ENCODE assay signal across 13 cellular contexts in the genomic region with DNA sequence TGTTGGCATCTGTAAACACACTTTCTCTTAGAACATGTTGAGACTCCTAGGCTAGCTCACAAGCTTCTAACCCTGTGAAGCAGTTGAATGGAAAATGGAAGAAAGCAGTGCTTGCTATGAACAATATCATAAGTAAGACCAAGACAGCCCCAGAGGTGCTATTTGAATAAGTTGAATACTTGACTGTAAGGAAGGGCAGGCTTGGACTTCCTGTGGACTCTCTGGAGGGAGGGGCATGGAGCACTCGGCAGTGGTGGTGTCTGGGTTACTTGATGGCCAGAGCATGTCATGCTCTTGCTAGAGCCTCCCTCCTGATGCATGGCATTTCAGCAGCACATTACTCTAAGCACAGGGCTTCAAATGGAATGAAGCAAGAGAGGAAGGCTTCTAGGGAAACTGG.
A peak's percentile ranks its signal among the peaks of the same experiment; 100 is the strongest.
DNase-seq lines count a peak whose midpoint lies in the region; ATAC-seq and TF ChIP-seq lines count a peak whose summit lies in the region.
"Had no signal": no experiment of that assay in that cellular context is flagged by ENCODE, and none has a peak within 500 bp of the region (broad histone marks: within the 10 kb centered on the region; RNA-seq: fewer than 3 reads in every experiment).

No MANE protein-coding gene starts in this region.

- H3K4me3 Mint-ChIP-seq in activated CD4-positive, alpha-beta memory T cell treated with anti-CD3 and anti-CD28 coated beads for 36 hours: no peak overlapping the region
- no peak overlapping the region for H3K4me3 Mint-ChIP-seq in activated CD4-positive, alpha-beta memory T cell treated with anti-CD3 and anti-CD28 coated beads, Interleukin-2, amount 10 ng/mL, durations not matched to agents 7 days and 5 days
- no peak overlapping the region for H3K4me3 Mint-ChIP-seq in activated B cell treated with CpG ODN at 0.5 μM for 24 hours
- H3K4me3 Mint-ChIP-seq in effector memory CD8-positive, alpha-beta T cell: no peak overlapping the region
- H3K4me3 Mint-ChIP-seq in stimulated activated memory B cell treated with anti-CD40 and anti-IgM and Interleukin-4, amounts not matched to agents 10 μg/mL and 1 μg/mL and 100 μg/mL, for 72 hours: no peak overlapping the region

- ATAC-seq in activated B cell treated with CpG ODN at 0.5 μM for 24 hours (ENCODE audit: low read depth) (no peak), HG03439 (IDR thresholded peaks at IDR 0.05; ENCODE audit: unreplicated experiment) (no peak)
- no peak for ATAC-seq in effector memory CD8-positive, alpha-beta T cell (replicated peaks)
- ATAC-seq in stimulated activated memory B cell treated with anti-CD40 and anti-IgM and Interleukin-4, amounts not matched to agents 10 μg/mL and 1 μg/mL and 100 μg/mL, for 72 hours: no peak

- DNase-seq in activated CD4-positive, alpha-beta memory T cell treated with anti-CD3 and anti-CD28 coated beads for 36 hours: peak; percentile 30
- DNase-seq in activated CD4-positive, alpha-beta memory T cell treated with anti-CD3 and anti-CD28 coated beads, Interleukin-2, amount 10 ng/mL, durations not matched to agents 7 days and 5 days: no peak
- no peak for DNase-seq in activated B cell treated with CpG ODN at 0.5 μM for 24 hours
- no peak for DNase-seq in effector memory CD8-positive, alpha-beta T cell
- no peak for DNase-seq in NCI-H2196 treated with DMSO at 0.1 percent for 48 hours (lab: John Stamatoyannopoulos, UW; ENCODE audit: unreplicated experiment)
- no peak for DNase-seq in Ammon's horn (ENCODE audit: low spot score)
- DNase-seq: activated CD4-positive, alpha-beta T cell treated with anti-CD3 and anti-CD28 coated beads, Interleukin-2, amount 50 U/mL, for 4 hours; activated effector memory CD4-positive, alpha-beta T cell treated with anti-CD3 and anti-CD28 coated beads, Interleukin-2, amount 50 U/mL, for 16 hours; NCI-H2081 treated with DMSO at 0.1 percent for 48 hours; posterior cingulate gyrus had no signal

- H3K27me3 Mint-ChIP-seq in activated CD4-positive, alpha-beta memory T cell treated with anti-CD3 and anti-CD28 coated beads for 36 hours: no peaks in the 10 kb centered on the region
- H3K27me3 Mint-ChIP-seq in activated CD4-positive, alpha-beta memory T cell treated with anti-CD3 and anti-CD28 coated beads, Interleukin-2, amount 10 ng/mL, durations not matched to agents 7 days and 5 days: no peaks in the 10 kb centered on the region
- H3K27me3 Mint-ChIP-seq in activated B cell treated with CpG ODN at 0.5 μM for 24 hours: no peaks in the 10 kb centered on the region
- no peaks in the 10 kb centered on the region for H3K27me3 Mint-ChIP-seq in effector memory CD8-positive, alpha-beta T cell
- H3K27me3 Mint-ChIP-seq in stimulated activated memory B cell treated with anti-CD40 and anti-IgM and Interleukin-4, amounts not matched to agents 10 μg/mL and 1 μg/mL and 100 μg/mL, for 72 hours: no peaks in the 10 kb centered on the region
- H3K27me3 Mint-ChIP-seq: IgD-negative memory B cell had no signal

- no peak for TF ChIP-seq CTCF in activated B cell treated with CpG ODN at 0.5 μM for 24 hours (IDR thresholded peaks at IDR 0.05)

- peaks cover 8% of the 10 kb centered on the region for H3K9me3 Mint-ChIP-seq in activated CD4-positive, alpha-beta memory T cell treated with anti-CD3 and anti-CD28 coated beads for 36 hours
- peaks cover 7% of the 10 kb centered on the region for H3K9me3 Mint-ChIP-seq in activated CD4-positive, alpha-beta memory T cell treated with anti-CD3 and anti-CD28 coated beads, Interleukin-2, amount 10 ng/mL, durations not matched to agents 7 days and 5 days
- H3K9me3 Mint-ChIP-seq in activated B cell treated with CpG ODN at 0.5 μM for 24 hours: peaks cover 6% of the 10 kb centered on the region
- peaks cover 0 to 1% of the 10 kb centered on the region in 2 donors for H3K9me3 Mint-ChIP-seq in effector memory CD8-positive, alpha-beta T cell
- H3K9me3 Mint-ChIP-seq in stimulated activated memory B cell treated with anti-CD40 and anti-IgM and Interleukin-4, amounts not matched to agents 10 μg/mL and 1 μg/mL and 100 μg/mL, for 72 hours: peaks cover 10% of the 10 kb centered on the region

- intact Hi-C loops in activated CD4-positive, alpha-beta memory T cell treated with anti-CD3 and anti-CD28 coated beads for 36 hours (cut with micrococcal nuclease): no loop called here
- intact Hi-C loops in activated B cell treated with CpG ODN at 0.5 μM for 24 hours (cut with micrococcal nuclease): loop anchor here (1.0 kb wide), 1 partner anchor 209 kb away; no protein-coding TSS in a partner anchor

- peaks cover 61% of the 10 kb centered on the region for H3K36me3 Mint-ChIP-seq in activated CD4-positive, alpha-beta memory T cell treated with anti-CD3 and anti-CD28 coated beads for 36 hours
- H3K36me3 Mint-ChIP-seq in activated CD4-positive, alpha-beta memory T cell treated with anti-CD3 and anti-CD28 coated beads, Interleukin-2, amount 10 ng/mL, durations not matched to agents 7 days and 5 days (ENCODE audit: low read depth): peaks cover 77% of the 10 kb centered on the region
- peaks cover 74% of the 10 kb centered on the region for H3K36me3 Mint-ChIP-seq in activated B cell treated with CpG ODN at 0.5 μM for 24 hours (ENCODE audit: low read depth)
- H3K36me3 Mint-ChIP-seq in effector memory CD8-positive, alpha-beta T cell (ENCODE audit: insufficient read depth): peaks cover 7% of the 10 kb centered on the region
- H3K36me3 Mint-ChIP-seq in stimulated activated memory B cell treated with anti-CD40 and anti-IgM and Interleukin-4, amounts not matched to agents 10 μg/mL and 1 μg/mL and 100 μg/mL, for 72 hours: peaks cover 90% of the 10 kb centered on the region

- CTCF ChIA-PET in activated CD4-positive, alpha-beta memory T cell treated with anti-CD3 and anti-CD28 coated beads for 36 hours (lab: Charles Lee): interaction anchor here (1.0 to 1.7 kb wide), 4 partner anchors 9 to 210 kb away, joined by 4 to 6 read pairs (median 4); no protein-coding TSS in a partner anchor
- CTCF ChIA-PET in activated CD4-positive, alpha-beta memory T cell treated with anti-CD3 and anti-CD28 coated beads, Interleukin-2, amount 10 ng/mL, durations not matched to agents 7 days and 5 days (lab: Charles Lee): interaction anchor here (1.7 to 1.8 kb wide), 2 partner anchors 9 to 209 kb away, joined by 5 to 6 read pairs; no protein-coding TSS in a partner anchor
- CTCF ChIA-PET in activated B cell treated with CpG ODN at 0.5 μM for 24 hours (lab: Charles Lee): no interaction called here

- peaks cover 60% of the 10 kb centered on the region for H3K4me1 Mint-ChIP-seq in activated CD4-positive, alpha-beta memory T cell treated with anti-CD3 and anti-CD28 coated beads for 36 hours (ENCODE audit: low read depth)
- peaks cover 42% of the 10 kb centered on the region for H3K4me1 Mint-ChIP-seq in activated CD4-positive, alpha-beta memory T cell treated with anti-CD3 and anti-CD28 coated beads, Interleukin-2, amount 10 ng/mL, durations not matched to agents 7 days and 5 days
- H3K4me1 Mint-ChIP-seq in activated B cell treated with CpG ODN at 0.5 μM for 24 hours: peaks cover 40% of the 10 kb centered on the region
- H3K4me1 Mint-ChIP-seq in effector memory CD8-positive, alpha-beta T cell (ENCODE audit: low read depth in 2 of 2): peaks cover 37 to 57% of the 10 kb centered on the region in 2 donors
- H3K4me1 Mint-ChIP-seq in stimulated activated memory B cell treated with anti-CD40 and anti-IgM and Interleukin-4, amounts not matched to agents 10 μg/mL and 1 μg/mL and 100 μg/mL, for 72 hours: peaks cover 53% of the 10 kb centered on the region

- POLR2A ChIA-PET in activated CD4-positive, alpha-beta memory T cell treated with anti-CD3 and anti-CD28 coated beads for 36 hours (lab: Charles Lee): no interaction called here
- POLR2A ChIA-PET in activated CD4-positive, alpha-beta memory T cell treated with anti-CD3 and anti-CD28 coated beads, Interleukin-2, amount 10 ng/mL, durations not matched to agents 7 days and 5 days (lab: Charles Lee): no interaction called here
- POLR2A ChIA-PET in activated B cell treated with CpG ODN at 0.5 μM for 24 hours (lab: Charles Lee): interaction anchor here (1.0 kb wide), 1 partner anchor 16 kb away, joined by 3 read pairs; no protein-coding TSS in a partner anchor

- H3K27ac Mint-ChIP-seq in activated CD4-positive, alpha-beta memory T cell treated with anti-CD3 and anti-CD28 coated beads for 36 hours: peak overlapping the region; percentile 61
- H3K27ac Mint-ChIP-seq in activated CD4-positive, alpha-beta memory T cell treated with anti-CD3 and anti-CD28 coated beads, Interleukin-2, amount 10 ng/mL, durations not matched to agents 7 days and 5 days: no peak overlapping the region
- peak overlapping the region; percentile 9 for H3K27ac Mint-ChIP-seq in activated B cell treated with CpG ODN at 0.5 μM for 24 hours
- H3K27ac Mint-ChIP-seq in effector memory CD8-positive, alpha-beta T cell: peak overlapping the region; percentile 49 to 82
- H3K27ac Mint-ChIP-seq in stimulated activated memory B cell treated with anti-CD40 and anti-IgM and Interleukin-4, amounts not matched to agents 10 μg/mL and 1 μg/mL and 100 μg/mL, for 72 hours: peak overlapping the region; percentile 0
